In the genomic region with DNA sequence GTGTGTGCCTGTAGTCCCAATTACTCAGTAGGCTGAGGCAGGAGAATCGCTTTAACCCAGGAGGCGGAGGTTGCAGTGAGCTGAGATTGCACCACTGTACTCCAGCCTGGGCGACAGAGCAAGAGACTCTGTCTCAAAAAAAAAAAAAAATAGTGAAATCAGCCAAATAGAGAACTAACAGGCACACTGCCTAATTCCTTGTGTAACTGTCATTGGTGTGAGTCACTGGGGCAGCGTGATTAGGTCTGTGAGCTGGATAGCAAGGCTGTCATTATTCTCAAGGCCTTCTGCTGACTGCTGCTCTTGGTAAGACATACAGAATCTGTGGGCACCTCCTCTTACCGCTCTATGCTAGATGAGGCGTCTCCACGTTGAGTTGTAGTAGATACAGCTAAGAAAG, we compare ENCODE assay signal across 8 cellular contexts.
A peak's percentile ranks its signal among the peaks of the same experiment; 100 is the strongest.
DNase-seq lines count a peak whose midpoint lies in the region; ATAC-seq and TF ChIP-seq lines count a peak whose summit lies in the region.

No MANE protein-coding gene starts in this region.

- peak; percentile 95 for DNase-seq in GM04503 (ENCODE audit: low read depth)
- DNase-seq in sigmoid colon: peak; percentile 83
- no peak for DNase-seq in activated CD4-positive, alpha-beta T cell treated with anti-CD3 and anti-CD28 coated beads, Interleukin-2, amount 50 U/mL, for 1 hour
- DNase-seq in activated T-cell treated with anti-CD3 and anti-CD28 coated beads for 4 hours: no peak
- no peak for DNase-seq in stimulated activated CD4-positive, alpha-beta T cell treated with anti-CD3 and anti-CD28 coated beads, Interleukin-2, amount 100 ng/mL, for 48 hours
- DNase-seq in WTC11 (ENCODE audit: low spot score): no peak

- no peak overlapping the region for H3K4me3 ChIP-seq in gastroesophageal sphincter
- H3K4me3 ChIP-seq in sigmoid colon: no peak overlapping the region

- no peaks in the 10 kb centered on the region for H3K36me3 Mint-ChIP-seq in WTC11

- H3K27me3 ChIP-seq in gastroesophageal sphincter (no peaks in the 10 kb centered on the region), sigmoid colon (no peaks in the 10 kb centered on the region)

- H3K27ac ChIP-seq in gastroesophageal sphincter (peak overlapping the region; percentile 29 to 77 (median 67)), sigmoid colon (peak overlapping the region; percentile 65 to 76 (median 74))

- H3K4me1 ChIP-seq in gastroesophageal sphincter (peaks cover 0 to 77% (median 0%) of the 10 kb centered on the region in 3 donors), sigmoid colon (peaks cover 0 to 68% (median 57%) of the 10 kb centered on the region in 4 donors)

- no peak overlapping the region for H3K27ac Mint-ChIP-seq in WTC11

- intact Hi-C loops in sigmoid colon (cut with DNase I): no loop called here

- ATAC-seq in SK-N-SH treated with all-trans-retinoic acid at 6 μM for 48 hours (peak; percentile 92), gastroesophageal sphincter (peak; percentile 92), WTC11 (no peak)

- H3K27me3 Mint-ChIP-seq in WTC11 (ENCODE audit: low read depth): no peaks in the 10 kb centered on the region; the same call in 1 of the 2 replicates

- no peak overlapping the region for H3K4me3 Mint-ChIP-seq in WTC11

- peaks cover 32% of the 10 kb centered on the region for H3K4me1 Mint-ChIP-seq in WTC11

- POLR2A ChIA-PET in WTC11 (lab: Charles Lee): no interaction called here

- CTCF ChIA-PET in WTC11 (lab: Charles Lee): interaction anchor here (1.5 kb wide), 1 partner anchor 22 kb away, joined by 3 read pairs; no protein-coding TSS in a partner anchor

- H3K9me3 ChIP-seq in gastroesophageal sphincter: no peaks in the 10 kb centered on the region
- no peaks in the 10 kb centered on the region for H3K9me3 ChIP-seq in sigmoid colon

- no peaks in the 10 kb centered on the region for H3K9me3 Mint-ChIP-seq in WTC11

- TF ChIP-seq CTCF in gastroesophageal sphincter (IDR thresholded peaks at IDR 0.05): no peak
- no peak for TF ChIP-seq CTCF in sigmoid colon (IDR thresholded peaks at IDR 0.05)
- no peak for TF ChIP-seq CTCF in WTC11 (IDR thresholded peaks at IDR 0.05)

- H3K36me3 ChIP-seq in gastroesophageal sphincter (no peaks in the 10 kb centered on the region), sigmoid colon (no peaks in the 10 kb centered on the region)

- TF ChIP-seq EP300 in gastroesophageal sphincter (IDR thresholded peaks at IDR 0.05): no peak
- TF ChIP-seq EP300 in sigmoid colon (IDR thresholded peaks at IDR 0.05): no peak

- no peak for TF ChIP-seq POLR2A in gastroesophageal sphincter (IDR thresholded peaks at IDR 0.05)
- TF ChIP-seq POLR2A in sigmoid colon (IDR thresholded peaks at IDR 0.05): no peak

- 51 to 57% methylated on average over 5 to 7 of the region's 7 CpGs for WGBS in gastroesophageal sphincter (ENCODE audit: low coverage in 1 of 2), 2 donors
- 65 to 78% methylated on average over 7 of the region's 7 CpGs for WGBS in sigmoid colon, 2 donors

TF ChIP-seq in SK-N-SH treated with all-trans-retinoic acid at 6 μM for 48 hours, 23 proteins besides CTCF, POLR2A, EP300 and RAD21:
- no peak for TF ChIP-seq SNAI2 (CRISPR knock-in tag; IDR thresholded peaks at IDR 0.05)
- TF ChIP-seq PPARA (CRISPR knock-in tag; IDR thresholded peaks at IDR 0.05; ENCODE audit: borderline replicate concordance): no peak
- no peak for TF ChIP-seq ZNF8 (CRISPR knock-in tag; IDR thresholded peaks at IDR 0.05)
- no peak for TF ChIP-seq ISL1 (CRISPR knock-in tag; IDR thresholded peaks at IDR 0.05)
- no peak for TF ChIP-seq ZFP30 (CRISPR knock-in tag; IDR thresholded peaks at IDR 0.05)
- TF ChIP-seq OSR1 (CRISPR knock-in tag; IDR thresholded peaks at IDR 0.05): no peak

TF ChIP-seq in WTC11, 78 proteins besides CTCF, POLR2A, EP300 and RAD21 (continues in another document):
- no peak for TF ChIP-seq CREB1 (CRISPR knock-in tag; IDR thresholded peaks at IDR 0.05)
- no peak for TF ChIP-seq KAT7 (CRISPR knock-in tag; IDR thresholded peaks at IDR 0.05; ENCODE audit: borderline replicate concordance)
- TF ChIP-seq, protein P1, sequence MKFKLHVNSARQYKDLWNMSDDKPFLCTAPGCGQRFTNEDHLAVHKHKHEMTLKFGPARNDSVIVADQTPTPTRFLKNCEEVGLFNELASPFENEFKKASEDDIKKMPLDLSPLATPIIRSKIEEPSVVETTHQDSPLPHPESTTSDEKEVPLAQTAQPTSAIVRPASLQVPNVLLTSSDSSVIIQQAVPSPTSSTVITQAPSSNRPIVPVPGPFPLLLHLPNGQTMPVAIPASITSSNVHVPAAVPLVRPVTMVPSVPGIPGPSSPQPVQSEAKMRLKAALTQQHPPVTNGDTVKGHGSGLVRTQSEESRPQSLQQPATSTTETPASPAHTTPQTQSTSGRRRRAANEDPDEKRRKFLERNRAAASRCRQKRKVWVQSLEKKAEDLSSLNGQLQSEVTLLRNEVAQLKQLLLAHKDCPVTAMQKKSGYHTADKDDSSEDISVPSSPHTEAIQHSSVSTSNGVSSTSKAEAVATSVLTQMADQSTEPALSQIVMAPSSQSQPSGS (CRISPR knock-in tag; IDR thresholded peaks at IDR 0.05; ENCODE audit: borderline replicate concordance, low read depth): no peak
- TF ChIP-seq FOXP1 (CRISPR knock-in tag; IDR thresholded peaks at IDR 0.05; ENCODE audit: borderline replicate concordance): no peak
- TF ChIP-seq FOXJ3 (CRISPR knock-in tag; IDR thresholded peaks at IDR 0.05; ENCODE audit: borderline replicate concordance): no peak
- TF ChIP-seq, protein P2, sequence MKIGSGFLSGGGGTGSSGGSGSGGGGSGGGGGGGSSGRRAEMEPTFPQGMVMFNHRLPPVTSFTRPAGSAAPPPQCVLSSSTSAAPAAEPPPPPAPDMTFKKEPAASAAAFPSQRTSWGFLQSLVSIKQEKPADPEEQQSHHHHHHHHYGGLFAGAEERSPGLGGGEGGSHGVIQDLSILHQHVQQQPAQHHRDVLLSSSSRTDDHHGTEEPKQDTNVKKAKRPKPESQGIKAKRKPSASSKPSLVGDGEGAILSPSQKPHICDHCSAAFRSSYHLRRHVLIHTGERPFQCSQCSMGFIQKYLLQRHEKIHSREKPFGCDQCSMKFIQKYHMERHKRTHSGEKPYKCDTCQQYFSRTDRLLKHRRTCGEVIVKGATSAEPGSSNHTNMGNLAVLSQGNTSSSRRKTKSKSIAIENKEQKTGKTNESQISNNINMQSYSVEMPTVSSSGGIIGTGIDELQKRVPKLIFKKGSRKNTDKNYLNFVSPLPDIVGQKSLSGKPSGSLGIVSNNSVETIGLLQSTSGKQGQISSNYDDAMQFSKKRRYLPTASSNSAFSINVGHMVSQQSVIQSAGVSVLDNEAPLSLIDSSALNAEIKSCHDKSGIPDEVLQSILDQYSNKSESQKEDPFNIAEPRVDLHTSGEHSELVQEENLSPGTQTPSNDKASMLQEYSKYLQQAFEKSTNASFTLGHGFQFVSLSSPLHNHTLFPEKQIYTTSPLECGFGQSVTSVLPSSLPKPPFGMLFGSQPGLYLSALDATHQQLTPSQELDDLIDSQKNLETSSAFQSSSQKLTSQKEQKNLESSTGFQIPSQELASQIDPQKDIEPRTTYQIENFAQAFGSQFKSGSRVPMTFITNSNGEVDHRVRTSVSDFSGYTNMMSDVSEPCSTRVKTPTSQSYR (CRISPR knock-in tag; IDR thresholded peaks at IDR 0.05): no peak
- TF ChIP-seq RELA (CRISPR knock-in tag; IDR thresholded peaks at IDR 0.05; ENCODE audit: borderline replicate concordance): no peak
- TF ChIP-seq ZNF532 (CRISPR knock-in tag; IDR thresholded peaks at IDR 0.05; ENCODE audit: borderline replicate concordance): no peak
- TF ChIP-seq NFATC4 (CRISPR knock-in tag; IDR thresholded peaks at IDR 0.05): no peak
- TF ChIP-seq, protein P3, sequence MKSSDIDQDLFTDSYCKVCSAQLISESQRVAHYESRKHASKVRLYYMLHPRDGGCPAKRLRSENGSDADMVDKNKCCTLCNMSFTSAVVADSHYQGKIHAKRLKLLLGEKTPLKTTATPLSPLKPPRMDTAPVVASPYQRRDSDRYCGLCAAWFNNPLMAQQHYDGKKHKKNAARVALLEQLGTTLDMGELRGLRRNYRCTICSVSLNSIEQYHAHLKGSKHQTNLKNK (CRISPR knock-in tag; IDR thresholded peaks at IDR 0.05): no peak
- no peak for TF ChIP-seq CBFB (CRISPR knock-in tag; IDR thresholded peaks at IDR 0.05; ENCODE audit: low read depth)
- TF ChIP-seq ATF1 (CRISPR knock-in tag; IDR thresholded peaks at IDR 0.05): no peak
- TF ChIP-seq, protein P4, sequence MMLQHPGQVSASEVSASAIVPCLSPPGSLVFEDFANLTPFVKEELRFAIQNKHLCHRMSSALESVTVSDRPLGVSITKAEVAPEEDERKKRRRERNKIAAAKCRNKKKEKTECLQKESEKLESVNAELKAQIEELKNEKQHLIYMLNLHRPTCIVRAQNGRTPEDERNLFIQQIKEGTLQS (CRISPR knock-in tag; conservative IDR thresholded peaks at IDR 0.05): no peak

Comparison
In these comparisons a context has a peak if more than half of its experiments do, and no peak if none do; other contexts are left out.
1. DNase-seq: peak in GM04503 (single experiment) and sigmoid colon (single experiment); none in activated CD4-positive, alpha-beta T cell treated with anti-CD3 and anti-CD28 coated beads, Interleukin-2, amount 50 U/mL, for 1 hour (single experiment), activated T-cell treated with anti-CD3 and anti-CD28 coated beads for 4 hours (single experiment), stimulated activated CD4-positive, alpha-beta T cell treated with anti-CD3 and anti-CD28 coated beads, Interleukin-2, amount 100 ng/mL, for 48 hours (0 of 2) and WTC11 (single experiment).